9 cellular contexts compared by ENCODE assay signal in genomic region chrX:139203681-139204575, GRCh38.
A peak's percentile ranks its signal among the peaks of the same experiment; 100 is the strongest.
DNase-seq lines count a peak whose midpoint lies in the region; ATAC-seq and TF ChIP-seq lines count a peak whose summit lies in the region.
"Had no signal": no experiment of that assay in that cellular context is flagged by ENCODE, and none has a peak within 500 bp of the region (broad histone marks: within the 10 kb centered on the region; RNA-seq: fewer than 3 reads in every experiment).

No MANE protein-coding gene starts in this region.

- ATAC-seq in HG02885 (IDR thresholded peaks at IDR 0.05; ENCODE audit: poor library complexity, unreplicated experiment) (peak; percentile 39), aorta (ENCODE audit: low FRiP score) (no peak), GM21737 (IDR thresholded peaks at IDR 0.05; ENCODE audit: unreplicated experiment) (no peak), HG02571 (IDR thresholded peaks at IDR 0.05; ENCODE audit: unreplicated experiment) (no peak)

- H3K9me3 Mint-ChIP-seq in mesothelial cell of epicardium = no peaks in the 10 kb centered on the region
- H3K9me3 Mint-ChIP-seq: central memory CD8-positive, alpha-beta T cell had no signal

- peaks cover 97% of the 10 kb centered on the region for H3K27me3 Mint-ChIP-seq in mesothelial cell of epicardium (ENCODE audit: low read depth)

- no peak overlapping the region for H3K27ac Mint-ChIP-seq in mesothelial cell of epicardium

- H3K36me3 ChIP-seq in ACC112 (ENCODE audit: insufficient read depth, low read length) (no peaks in the 10 kb centered on the region), aorta (ENCODE audit: control insufficient read depth in 1 of 2, insufficient read depth in 2 of 2, low read length in 1 of 2) (no peaks in the 10 kb centered on the region)

- H3K4me3 ChIP-seq in ACC112 (ENCODE audit: low read depth, low read length) = peak overlapping the region; percentile 66
- peak overlapping the region; percentile 24 for H3K4me3 ChIP-seq in choroid plexus epithelial cell (ENCODE audit: low read depth, low read length)
- peak overlapping the region; percentile 6 to 40 for H3K4me3 ChIP-seq in aorta (ENCODE audit: low read length in 2 of 2)

- H3K9me3 ChIP-seq in aorta (ENCODE audit: control insufficient read depth, low read length) = no peaks in the 10 kb centered on the region

- no peak overlapping the region for H3K27ac ChIP-seq in ACC112 (ENCODE audit: low read depth, low read length)
- H3K27ac ChIP-seq in aorta (ENCODE audit: low read depth in 1 of 2, low read length in 2 of 2) = no peak overlapping the region

- no peaks in the 10 kb centered on the region for H3K4me1 ChIP-seq in ACC112 (ENCODE audit: control insufficient read depth, insufficient read depth, low read length, unreplicated experiment)
- H3K4me1 ChIP-seq in aorta (ENCODE audit: control insufficient read depth in 1 of 2, insufficient read depth in 2 of 2, low read length in 2 of 2) = no peaks in the 10 kb centered on the region

- WGBS in aorta, 2 donors = 1 to 20% methylated on average over 75 to 97 of the region's 97 CpGs

- no peaks in the 10 kb centered on the region for H3K36me3 Mint-ChIP-seq in mesothelial cell of epicardium

- TF ChIP-seq CTCF in choroid plexus epithelial cell (conservative IDR thresholded peaks at IDR 0.05; ENCODE audit: low read depth, low read length) (no peak), mesothelial cell of epicardium (IDR thresholded peaks at IDR 0.05; ENCODE audit: unreplicated experiment) (no peak)

- no peaks in the 10 kb centered on the region for H3K79me2 ChIP-seq in ACC112 (ENCODE audit: control insufficient read depth, insufficient read depth, low read length, unreplicated experiment)

- DNase-seq in choroid plexus epithelial cell (ENCODE audit: low read depth) (no peak), mesothelial cell of epicardium (ENCODE audit: low spot score in 2 of 2, unreplicated experiment in 2 of 2) (peak; percentile 28 to 68), aorta (peak in 1 of 2 donors; percentile 76), superior temporal gyrus (ENCODE audit: extremely low spot score) (no peak)

- H3K27me3 ChIP-seq in ACC112 (ENCODE audit: insufficient read depth, low read length) = peaks cover 18% of the 10 kb centered on the region; the same call in 1 of the 2 replicates
- no peaks in the 10 kb centered on the region for H3K27me3 ChIP-seq in aorta (ENCODE audit: control insufficient read depth in 1 of 2, insufficient read depth in 2 of 2, low read length in 1 of 2)

- peaks cover 17% of the 10 kb centered on the region for H3K4me1 Mint-ChIP-seq in mesothelial cell of epicardium
- H3K4me1 Mint-ChIP-seq: central memory CD8-positive, alpha-beta T cell had no signal

- intact Hi-C loops in aorta (cut with DNase I) = no loop called here

- H3K4me3 Mint-ChIP-seq in mesothelial cell of epicardium = peak overlapping the region; percentile 75
- H3K4me3 Mint-ChIP-seq: central memory CD8-positive, alpha-beta T cell had no signal

- H2AFZ ChIP-seq in ACC112 (ENCODE audit: low read length, unreplicated experiment) = no peak overlapping the region

Comparison
In these comparisons a context has a peak if more than half of its experiments do, and no peak if none do; other contexts are left out.
1. DNase-seq: peak in mesothelial cell of epicardium (2 of 2); none in choroid plexus epithelial cell (single experiment) and superior temporal gyrus (single experiment).
2. Peak in every context shown above with its lines, with median percentiles within 50 percentile points of each other: H3K4me3 ChIP-seq.